In the genomic region with DNA sequence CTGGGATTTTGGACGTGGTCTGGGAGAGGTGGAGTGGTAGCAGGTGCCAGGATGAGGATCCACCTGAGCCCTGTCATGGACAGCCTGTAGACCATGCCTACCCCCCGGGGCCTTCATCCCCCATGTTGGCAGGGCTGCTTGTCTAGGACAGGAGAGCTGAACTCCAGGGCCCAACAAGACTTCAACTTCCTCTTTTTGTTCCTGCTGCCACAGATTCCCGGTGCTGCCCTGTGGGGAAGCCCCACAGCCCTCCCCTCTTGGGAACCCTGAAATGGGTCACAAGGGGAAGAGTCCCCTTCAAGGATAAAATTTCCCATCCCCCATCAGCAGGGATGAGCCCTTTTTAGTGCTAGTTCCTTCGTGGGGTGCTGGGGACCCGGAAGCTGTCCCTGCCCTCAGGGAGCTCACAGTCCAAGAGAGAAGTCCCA, we compare ENCODE assay signal across 11 cellular contexts. TPM values are rescaled to one million over a fixed set of nuclear protein-coding genes. Genes with fewer than 3 reads are reported as not detected.
DNase-seq lines count a peak whose midpoint lies in the region; ATAC-seq and TF ChIP-seq lines count a peak whose summit lies in the region.
"Had no signal": no experiment of that assay in that cellular context is flagged by ENCODE, and none has a peak within 500 bp of the region (broad histone marks: within the 10 kb centered on the region; RNA-seq: fewer than 3 reads in every experiment).

No MANE protein-coding gene starts in this region.

- peaks cover 69% of the 10 kb centered on the region for H3K4me1 Mint-ChIP-seq in activated naive CD4-positive, alpha-beta T cell treated with anti-CD3 and anti-CD28 coated beads, Interleukin-2, amount 10 ng/mL, durations not matched to agents 7 days and 5 days
- H3K4me1 Mint-ChIP-seq in T-cell = peaks cover 55 to 72% (median 58%) of the 10 kb centered on the region in 3 donors
- peaks cover 66% of the 10 kb centered on the region for H3K4me1 Mint-ChIP-seq in stimulated activated naive CD8-positive, alpha-beta T cell treated with anti-CD3 and anti-CD28 coated beads, Interleukin-15, amount 100 ng/mL, for 72 hours

- ATAC-seq in T-cell (replicated peaks in 1 of 4) (no peak), GM21515 (IDR thresholded peaks at IDR 0.05; ENCODE audit: unreplicated experiment) (no peak)
- ATAC-seq in stimulated activated naive CD8-positive, alpha-beta T cell treated with anti-CD3 and anti-CD28 coated beads, Interleukin-15, amount 100 ng/mL, for 72 hours = no peak

- intact Hi-C loops in ascending aorta (cut with DNase I) = no loop called here

- H3K27ac ChIP-seq in hepatocyte (peak overlapping the region; percentile 23), ascending aorta (no peak overlapping the region), caudate nucleus (ENCODE audit: low read depth, low read length) (no peak overlapping the region)

- TF ChIP-seq CTCF in hepatocyte (IDR thresholded peaks at IDR 0.05; ENCODE audit: poor library complexity) (no peak), ascending aorta (IDR thresholded peaks at IDR 0.05) (no peak)

- DNase-seq in activated naive CD4-positive, alpha-beta T cell treated with anti-CD3 and anti-CD28 coated beads, Interleukin-2, amount 10 ng/mL, durations not matched to agents 7 days and 5 days = no peak
- DNase-seq in activated naive CD4-positive, alpha-beta T cell (lab: John Stamatoyannopoulos, UW) = no peak
- DNase-seq in T-cell (no peak), hepatocyte (ENCODE audit: low spot score) (peak; percentile 3), ascending aorta (ENCODE audit: low spot score in 2 of 2) (no peak), caudate nucleus (lab: John Stamatoyannopoulos, UW) (no peak)
- no peak for DNase-seq in stimulated activated naive CD8-positive, alpha-beta T cell treated with anti-CD3 and anti-CD28 coated beads, Interleukin-15, amount 100 ng/mL, for 72 hours
- DNase-seq: NCI-H1092 treated with DMSO at 0.1 percent for 48 hours, NCI-H774 had no signal

- peaks cover 16% of the 10 kb centered on the region for H3K79me2 ChIP-seq in hepatocyte

- no peaks in the 10 kb centered on the region for H4K20me1 ChIP-seq in hepatocyte (ENCODE audit: insufficient read depth, poor library complexity, severe bottlenecking)

- peak overlapping the region; percentile 93 for H3K27ac Mint-ChIP-seq in activated naive CD4-positive, alpha-beta T cell treated with anti-CD3 and anti-CD28 coated beads, Interleukin-2, amount 10 ng/mL, durations not matched to agents 7 days and 5 days
- H3K27ac Mint-ChIP-seq in T-cell = peak overlapping the region; percentile 93 to 97
- peak overlapping the region; percentile 90 to 91 for H3K27ac Mint-ChIP-seq in stimulated activated naive CD8-positive, alpha-beta T cell treated with anti-CD3 and anti-CD28 coated beads, Interleukin-15, amount 100 ng/mL, for 72 hours

- H3K9me3 Mint-ChIP-seq in activated naive CD4-positive, alpha-beta T cell treated with anti-CD3 and anti-CD28 coated beads, Interleukin-2, amount 10 ng/mL, durations not matched to agents 7 days and 5 days = no peaks in the 10 kb centered on the region
- no peaks in the 10 kb centered on the region for H3K9me3 Mint-ChIP-seq in T-cell
- no peaks in the 10 kb centered on the region for H3K9me3 Mint-ChIP-seq in stimulated activated naive CD8-positive, alpha-beta T cell treated with anti-CD3 and anti-CD28 coated beads, Interleukin-15, amount 100 ng/mL, for 72 hours

- peaks cover 4% of the 10 kb centered on the region for H3K27me3 Mint-ChIP-seq in activated naive CD4-positive, alpha-beta T cell treated with anti-CD3 and anti-CD28 coated beads, Interleukin-2, amount 10 ng/mL, durations not matched to agents 7 days and 5 days
- H3K27me3 Mint-ChIP-seq in T-cell = no peaks in the 10 kb centered on the region
- no peaks in the 10 kb centered on the region for H3K27me3 Mint-ChIP-seq in stimulated activated naive CD8-positive, alpha-beta T cell treated with anti-CD3 and anti-CD28 coated beads, Interleukin-15, amount 100 ng/mL, for 72 hours

- H3K27me3 ChIP-seq in hepatocyte = no peaks in the 10 kb centered on the region
- no peaks in the 10 kb centered on the region for H3K27me3 ChIP-seq in ascending aorta

- peak overlapping the region; percentile 92 for H3K4me3 Mint-ChIP-seq in activated naive CD4-positive, alpha-beta T cell treated with anti-CD3 and anti-CD28 coated beads, Interleukin-2, amount 10 ng/mL, durations not matched to agents 7 days and 5 days
- H3K4me3 Mint-ChIP-seq in T-cell = peak overlapping the region; percentile 92 to 95 (median 93)
- peak overlapping the region; percentile 89 to 90 for H3K4me3 Mint-ChIP-seq in stimulated activated naive CD8-positive, alpha-beta T cell treated with anti-CD3 and anti-CD28 coated beads, Interleukin-15, amount 100 ng/mL, for 72 hours

- WGBS in hepatocyte (ENCODE audit: low lambda C conversion rate, missing lambda C conversion rate) = 83% methylated on average over 5 of the region's 5 CpGs

- H3K4me1 ChIP-seq in hepatocyte (ENCODE audit: insufficient read depth) (peaks cover 27% of the 10 kb centered on the region), ascending aorta (peaks cover 8 to 14% of the 10 kb centered on the region in 2 donors)

- POLR2A ChIA-PET in T-cell (lab: Charles Lee) = interaction anchor here in 1 of 2 donors (0.7 kb wide), 1 partner anchor 40 kb away, joined by 5 read pairs; no protein-coding TSS in a partner anchor

- peaks cover 28% of the 10 kb centered on the region for H3K36me3 Mint-ChIP-seq in activated naive CD4-positive, alpha-beta T cell treated with anti-CD3 and anti-CD28 coated beads, Interleukin-2, amount 10 ng/mL, durations not matched to agents 7 days and 5 days
- H3K36me3 Mint-ChIP-seq in T-cell = peaks cover 3% of the 10 kb centered on the region

- no peak overlapping the region for H3K4me2 ChIP-seq in hepatocyte

- CTCF ChIA-PET in activated naive CD4-positive, alpha-beta T cell treated with anti-CD3 and anti-CD28 coated beads, Interleukin-2, amount 10 ng/mL, durations not matched to agents 7 days and 5 days (lab: Charles Lee) = interaction anchor here (0.6 to 2.3 kb wide), 5 partner anchors 18 to 203 kb away, joined by 3 to 8 read pairs (median 3); partner anchors contain the start of gene C10orf95
- CTCF ChIA-PET in T-cell (lab: Charles Lee) = interaction anchor here in 1 of 2 donors (0.8 kb wide), 1 partner anchor 48 kb away, joined by 5 read pairs; no protein-coding TSS in a partner anchor

- H3K9me3 ChIP-seq in hepatocyte (ENCODE audit: low read depth) = no peaks in the 10 kb centered on the region
- no peaks in the 10 kb centered on the region for H3K9me3 ChIP-seq in ascending aorta

- no peaks in the 10 kb centered on the region for H3K36me3 ChIP-seq in hepatocyte (replicated peaks; ENCODE audit: insufficient read depth, low read depth)
- H3K36me3 ChIP-seq in ascending aorta = no peaks in the 10 kb centered on the region

- no peak overlapping the region for H3K4me3 ChIP-seq in hepatocyte
- no peak overlapping the region for H3K4me3 ChIP-seq in ascending aorta

- no peaks in the 10 kb centered on the region for H3K9me2 ChIP-seq in hepatocyte (replicated peaks; ENCODE audit: insufficient read depth)

- H2AFZ ChIP-seq in hepatocyte = no peak overlapping the region

RNA-seq across cellular contexts. Expression of gene CUEDC2, which starts 1.3 kb away (rescaled TPM):
- total RNA-seq in T-cell (10 to 100 TPM; 32.2 to 41.4 (median 37.8) TPM), hepatocyte (37.9 and 45.4 TPM in 2 replicates), ascending aorta (45.1 TPM)
- 77.9 and 79.9 TPM in 2 replicates for polyA plus RNA-seq in hepatocyte

RNA-seq across cellular contexts. Expression of gene FBXL15, which starts 13.0 kb away (rescaled TPM):
- total RNA-seq in T-cell (10 to 100 TPM; 13.3 to 30.4 (median 23.7) TPM), hepatocyte (16.3 and 25.0 TPM in 2 replicates), ascending aorta (16.5 TPM)
- polyA plus RNA-seq in hepatocyte = 42.3 and 47.4 TPM in 2 replicates

RNA-seq across cellular contexts. Expression of gene PSD, which starts 15.0 kb away (rescaled TPM):
- total RNA-seq in T-cell (10 to 100 TPM in 2 of 5 donors, 1 to 10 TPM in 3; 8.7 to 11.8 (median 8.8) TPM), hepatocyte (9.9 and 13.1 TPM in 2 replicates), ascending aorta (not detected)
- 20.1 and 21.5 TPM in 2 replicates for polyA plus RNA-seq in hepatocyte

RNA-seq across cellular contexts. Expression of gene C10orf95, which starts 17.7 kb away (rescaled TPM):
- total RNA-seq in T-cell (under 1 TPM in 4 of 5 donors, not detected in 1; 0.23 to 0.92 (median 0.55) TPM), hepatocyte (5.6 and 7.7 TPM in 2 replicates), ascending aorta (not detected)
- 5.2 and 8.3 TPM in 2 replicates for polyA plus RNA-seq in hepatocyte
- total RNA-seq: fibroblast of villous mesenchyme had no signal

RNA-seq across cellular contexts. Expression of gene NFKB2, which starts 38.1 kb away (rescaled TPM):
- 100 to 1,000 TPM in 4 of 5 donors, 10 to 100 TPM in 1; 94.1 to 229 (median 124) TPM for total RNA-seq in T-cell
- total RNA-seq in hepatocyte = 13.0 and 23.2 TPM in 2 replicates
- 27.4 and 29.6 TPM in 2 replicates for polyA plus RNA-seq in hepatocyte
- 89.2 TPM for total RNA-seq in ascending aorta
